Comparison of ENCODE assay signal across 9 cellular contexts in genomic region chr3:169774186-169774585, GRCh38. TPM values are rescaled to one million over a fixed set of nuclear protein-coding genes. Genes with fewer than 3 reads are reported as not detected.
DNase-seq lines count a peak whose midpoint lies in the region; ATAC-seq, FAIRE-seq and TF ChIP-seq lines count a peak whose summit lies in the region.
"Had no signal": no experiment of that assay in that cellular context is flagged by ENCODE, and none has a peak within 500 bp of the region (broad histone marks: within the 10 kb centered on the region; RNA-seq: fewer than 3 reads in every experiment).

No MANE protein-coding gene starts in this region.

- DNase-seq in GM12892 (ENCODE audit: insufficient read length) (no peak), SJSA1 (ENCODE audit: low read depth in 1 of 2, low spot score in 2 of 2) (no peak), fibroblast of mammary gland (ENCODE audit: low read depth) (no peak), gastrocnemius medialis (no peak), NCI-H1694 treated with DMSO at 0.1 percent for 48 hours (lab: John Stamatoyannopoulos, UW) (no peak)
- no peak for DNase-seq in stimulated activated CD4-positive, alpha-beta T cell treated with anti-CD3 and anti-CD28 coated beads, Interleukin-15, amount 100 ng/mL, for 24 hours

- H3K4me1 ChIP-seq in SJSA1 (replicated peaks), result peaks cover 6% of the 10 kb centered on the region
- H3K4me1 ChIP-seq in gastrocnemius medialis, result peaks cover 26 to 27% of the 10 kb centered on the region in 2 donors

- intact Hi-C loops in gastrocnemius medialis (cut with DNase I; ENCODE audit: low total_unique reads), result loop anchor here (5.0 kb wide), 1 partner anchor 193 kb away; the partner anchor contains the start of gene SEC62

- TF ChIP-seq POLR2A in GM12892 (IDR thresholded peaks at IDR 0.05; ENCODE audit: low read depth, low read length) (no peak), gastrocnemius medialis (IDR thresholded peaks at IDR 0.05) (no peak)

- TF ChIP-seq CTCF in fibroblast of mammary gland (conservative IDR thresholded peaks at IDR 0.05; ENCODE audit: control insufficient read depth, insufficient read depth, low read depth, low read length) (no peak), gastrocnemius medialis (IDR thresholded peaks at IDR 0.05 in 4 of 5, conservative IDR thresholded peaks at IDR 0.05 in 1 of 5) (no peak)

- FAIRE-seq in GM12892 (lab: Jason Lieb, UNC), result peak; percentile 21

- peaks cover 56% of the 10 kb centered on the region for H3K36me3 ChIP-seq in SJSA1
- H3K36me3 ChIP-seq in gastrocnemius medialis, result peaks cover 0 to 39% of the 10 kb centered on the region in 2 donors

- no peaks in the 10 kb centered on the region for H3K27me3 ChIP-seq in SJSA1 (replicated peaks)
- no peaks in the 10 kb centered on the region for H3K27me3 ChIP-seq in gastrocnemius medialis

- H3K27ac ChIP-seq in SJSA1 (no peak overlapping the region), gastrocnemius medialis (peak overlapping the region; percentile 95 to 100 (median 97))

- in situ Hi-C loops in gastrocnemius medialis (cut with MboI; ENCODE audit: low sequenced_read_pairs in 4 of 4), result loop anchor here in 2 of 4 donors (10.0 to 25.0 kb wide), 2 partner anchors 191 to 588 kb away; partner anchors contain the start of genes SEC62 (in 1 of the 2) and SKIL (in 1 of the 2)

- ATAC-seq in gastrocnemius medialis (no peak), GM18909 (IDR thresholded peaks at IDR 0.05; ENCODE audit: poor library complexity, unreplicated experiment) (no peak), GM21528 (IDR thresholded peaks at IDR 0.05; ENCODE audit: low FRiP score, unreplicated experiment) (no peak)

- H3K9me3 ChIP-seq in SJSA1 (replicated peaks) (no peaks in the 10 kb centered on the region), gastrocnemius medialis (no peaks in the 10 kb centered on the region)

- H3K4me3 ChIP-seq in SJSA1 (peak overlapping the region; percentile 84), fibroblast of mammary gland (ENCODE audit: control insufficient read depth, low read depth, low read length) (peak overlapping the region; percentile 96), gastrocnemius medialis (peak overlapping the region; percentile 76 to 99 (median 92))

RNA-seq across cellular contexts. Expression of gene MYNN, which starts 1.0 kb away (rescaled TPM):
- 12.6 TPM for polyA plus RNA-seq in GM12892 (2012; ENCODE audit: missing spikeins)
- total RNA-seq in SJSA1 (2014; rRNA removed; shearing (Covaris generic)), result 14.8 and 18.3 TPM in 2 replicates
- total RNA-seq in gastrocnemius medialis, result 10 to 100 TPM; 12.0 to 20.2 (median 14.7) TPM

RNA-seq across cellular contexts. Expression of gene ACTRT3, which starts 4.8 kb away (rescaled TPM):
- 0.17 TPM for polyA plus RNA-seq in GM12892 (2012; ENCODE audit: missing spikeins)
- 2.2 and 2.4 TPM in 2 replicates for total RNA-seq in SJSA1 (2014; rRNA removed; shearing (Covaris generic))
- total RNA-seq in gastrocnemius medialis, result 1 to 10 TPM in 1 of 4 donors, under 1 TPM in 3; 0.38 to 5.8 (median 0.92) TPM
- total RNA-seq: H4 had no signal

RNA-seq across cellular contexts. Expression of gene TERC, which starts 9.3 kb away (rescaled TPM):
- not detected for polyA plus RNA-seq in GM12892 (2012; ENCODE audit: missing spikeins)
- 50.9 and 61.5 TPM in 2 replicates for total RNA-seq in SJSA1 (2014; rRNA removed; shearing (Covaris generic))
- 100 to 1,000 TPM in 1 of 4 donors, 10 to 100 TPM in 3; 12.0 to 143 (median 24.0) TPM for total RNA-seq in gastrocnemius medialis

RNA-seq across cellular contexts. Expression of gene LRRIQ4, which starts 38.5 kb away (rescaled TPM):
- 0.13 TPM for polyA plus RNA-seq in GM12892 (2012; ENCODE audit: missing spikeins)
- not detected in 2 replicates for total RNA-seq in SJSA1 (2014; rRNA removed; shearing (Covaris generic))
- under 1 TPM in 1 of 4 donors, not detected in 3; 0.13 TPM for total RNA-seq in gastrocnemius medialis
- total RNA-seq: H4 had no signal

RNA-seq across cellular contexts. Expression of gene LRRC34, which starts 38.5 kb away (rescaled TPM):
- 1.5 TPM for polyA plus RNA-seq in GM12892 (2012; ENCODE audit: missing spikeins)
- not detected in 2 replicates for total RNA-seq in SJSA1 (2014; rRNA removed; shearing (Covaris generic))
- total RNA-seq in gastrocnemius medialis, result 1 to 10 TPM in 2 of 4 donors, not detected in 2; 1.2 to 1.3 TPM
